ENCODE assay signal across 8 cellular contexts in the genomic region with DNA sequence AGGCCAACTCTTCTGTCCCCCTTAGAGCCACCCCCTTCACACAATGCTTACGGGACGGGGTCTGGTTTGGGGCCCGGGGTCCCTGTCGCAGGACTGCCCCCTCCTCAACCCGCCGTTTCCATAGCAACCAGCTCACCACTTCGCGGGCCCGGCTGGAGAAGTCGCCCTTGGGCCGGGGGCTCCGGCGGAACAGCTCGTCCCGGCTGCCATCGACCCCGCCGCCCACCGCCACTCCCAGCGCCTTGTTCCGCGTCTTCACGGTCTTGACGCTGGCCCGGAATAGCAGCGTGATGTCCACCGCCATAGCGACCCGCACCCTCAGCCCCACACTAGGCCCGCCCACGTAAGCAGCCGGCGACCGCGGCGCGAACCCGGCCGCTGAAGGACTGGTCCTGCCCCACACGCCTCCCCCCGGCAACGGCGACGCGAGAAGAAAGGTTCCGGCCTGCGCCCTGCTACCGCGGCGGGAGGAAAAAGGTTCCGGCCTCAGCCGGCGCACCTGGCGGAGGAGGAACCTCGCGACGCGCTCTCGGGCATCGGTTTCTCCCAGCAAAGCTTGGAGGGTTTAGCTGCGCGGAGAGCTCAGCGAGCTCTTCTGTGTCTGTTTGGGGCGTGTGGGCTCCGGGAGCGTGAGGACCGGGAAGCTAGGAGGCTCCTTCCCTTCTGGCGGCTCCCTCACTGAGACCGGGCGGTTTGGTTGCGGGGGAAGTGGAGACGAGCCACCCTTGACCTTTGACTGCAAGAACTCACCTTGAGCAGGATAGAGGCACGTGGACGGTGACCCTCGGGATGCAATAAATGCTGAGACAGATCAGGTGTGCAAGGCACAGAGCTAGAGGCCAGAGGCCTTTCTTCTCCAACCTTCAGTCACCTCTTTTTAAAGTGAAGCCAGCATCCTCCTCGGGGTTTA. TPM values are rescaled to one million over a fixed set of nuclear protein-coding genes. Genes with fewer than 3 reads are reported as not detected.
DNase-seq lines count a peak whose midpoint lies in the region; ATAC-seq and TF ChIP-seq lines count a peak whose summit lies in the region.

A gene (minus strand): TSS at position 388 of the 910 bp plus-strand sequence. CDS start 84 bp downstream, at position 304.

- H3K4me1 Mint-ChIP-seq in GM23338 (peaks cover 6% of the 10 kb centered on the region; the same call in 2 of the 3 replicates), nephron (peaks cover 43% of the 10 kb centered on the region)
- peaks cover 49% of the 10 kb centered on the region for H3K4me1 Mint-ChIP-seq in stimulated activated naive CD8-positive, alpha-beta T cell treated with anti-CD3 and anti-CD28 coated beads, Interleukin-15, amount 100 ng/mL, for 72 hours

- H3K27ac Mint-ChIP-seq in GM23338 (peak within 1 kb of the TSS; percentile 98), nephron (peak within 1 kb of the TSS; percentile 78 to 95 (median 92))
- peak within 1 kb of the TSS; percentile 92 to 98 for H3K27ac Mint-ChIP-seq in stimulated activated naive CD8-positive, alpha-beta T cell treated with anti-CD3 and anti-CD28 coated beads, Interleukin-15, amount 100 ng/mL, for 72 hours

- peaks cover 9% of the 10 kb centered on the region for H4K20me1 ChIP-seq in GM23338 (replicated peaks; ENCODE audit: insufficient read depth)

- H3K4me1 ChIP-seq in GM23338 (ENCODE audit: insufficient read depth), result peaks cover 15% of the 10 kb centered on the region
- H3K4me1 ChIP-seq in RWPE2 (ENCODE audit: insufficient read depth, poor library complexity, severe bottlenecking), result peaks cover 12% of the 10 kb centered on the region

- H3K27me3 Mint-ChIP-seq in GM23338 (ENCODE audit: insufficient read depth, low read depth, poor library complexity) (peaks cover 9% of the 10 kb centered on the region), nephron (ENCODE audit: low read depth) (no peaks in the 10 kb centered on the region)
- H3K27me3 Mint-ChIP-seq in stimulated activated naive CD8-positive, alpha-beta T cell treated with anti-CD3 and anti-CD28 coated beads, Interleukin-15, amount 100 ng/mL, for 72 hours, result no peaks in the 10 kb centered on the region

- peak within 1 kb of the TSS; percentile 98 for H2AFZ ChIP-seq in GM23338

- H3K4me3 ChIP-seq in GM23338 (peak within 1 kb of the TSS; percentile 98), RWPE2 (ENCODE audit: severe bottlenecking) (peak within 1 kb of the TSS; percentile 76), fibroblast of the aortic adventitia (ENCODE audit: low read depth, low read length) (peak within 1 kb of the TSS; percentile 97)

- peak within 1 kb of the TSS; percentile 96 for H3K27ac ChIP-seq in GM23338 (ENCODE audit: low read depth)
- H3K27ac ChIP-seq in RWPE2 (ENCODE audit: poor library complexity, severe bottlenecking), result peak within 1 kb of the TSS; percentile 21

- ATAC-seq in GM23338, result peak; percentile 92
- ATAC-seq in RWPE2 (ENCODE audit: low read depth), result peak; percentile 95
- ATAC-seq in stimulated activated naive CD8-positive, alpha-beta T cell treated with anti-CD3 and anti-CD28 coated beads, Interleukin-15, amount 100 ng/mL, for 72 hours, result peak; percentile 97

- H3K36me3 ChIP-seq in GM23338 (ENCODE audit: insufficient read depth), result peaks cover 9% of the 10 kb centered on the region; the same call in 1 of the 2 replicates
- H3K36me3 ChIP-seq in RWPE2 (ENCODE audit: low read depth), result peaks cover 13% of the 10 kb centered on the region

- H3K79me2 ChIP-seq in GM23338 (replicated peaks; ENCODE audit: insufficient read depth), result peaks cover 62% of the 10 kb centered on the region

- H3K36me3 Mint-ChIP-seq in GM23338 (ENCODE audit: low read depth) (peaks cover 12% of the 10 kb centered on the region), nephron (ENCODE audit: low read depth) (peaks cover 9% of the 10 kb centered on the region)

- H3K9me2 ChIP-seq in GM23338 (ENCODE audit: insufficient read depth), result no peaks in the 10 kb centered on the region

- no peaks in the 10 kb centered on the region for H3K9me3 ChIP-seq in RWPE2 (ENCODE audit: severe bottlenecking)

- DNase-seq in ELF-1 (ENCODE audit: low read depth, low spot score) (peak; percentile 94), GM23338 (ENCODE audit: low spot score) (peak; percentile 91), LHCN-M2 (ENCODE audit: low read depth) (peak; percentile 74), RWPE2 (ENCODE audit: low spot score) (peak; percentile 81), fibroblast of the aortic adventitia (ENCODE audit: low read depth) (peak; percentile 83)
- DNase-seq in activated effector memory CD4-positive, alpha-beta T cell treated with Interleukin-2 at 50 U/mL for 16 hours, result peak; percentile 85
- peak; percentile 91 for DNase-seq in stimulated activated naive CD8-positive, alpha-beta T cell treated with anti-CD3 and anti-CD28 coated beads, Interleukin-15, amount 100 ng/mL, for 72 hours

- H3K9me3 Mint-ChIP-seq in GM23338, result no peaks in the 10 kb centered on the region; the same call in 2 of the 3 replicates
- no peaks in the 10 kb centered on the region for H3K9me3 Mint-ChIP-seq in nephron
- H3K9me3 Mint-ChIP-seq in stimulated activated naive CD8-positive, alpha-beta T cell treated with anti-CD3 and anti-CD28 coated beads, Interleukin-15, amount 100 ng/mL, for 72 hours, result no peaks in the 10 kb centered on the region

- TF ChIP-seq CTCF in GM23338 (conservative IDR thresholded peaks at IDR 0.05; ENCODE audit: low read depth in 2 of 2) (no peak), RWPE2 (IDR thresholded peaks at IDR 0.05; ENCODE audit: poor library complexity, severe bottlenecking) (no peak), fibroblast of the aortic adventitia (IDR thresholded peaks at IDR 0.05; ENCODE audit: insufficient read depth, low read length) (no peak), nephron (IDR thresholded peaks at IDR 0.05; ENCODE audit: unreplicated experiment in 3 of 3) (no peak)

- no peaks in the 10 kb centered on the region for H3K27me3 ChIP-seq in GM23338 (ENCODE audit: insufficient read depth)
- H3K27me3 ChIP-seq in RWPE2 (ENCODE audit: insufficient read depth, poor library complexity, severe bottlenecking), result no peaks in the 10 kb centered on the region

- H3F3A ChIP-seq in GM23338 (replicated peaks; ENCODE audit: low read depth), result no peaks in the 10 kb centered on the region

- H3K4me3 Mint-ChIP-seq in GM23338 (peak within 1 kb of the TSS; percentile 95), nephron (peak within 1 kb of the TSS; percentile 96 to 98 (median 97))
- peak within 1 kb of the TSS; percentile 93 to 96 for H3K4me3 Mint-ChIP-seq in stimulated activated naive CD8-positive, alpha-beta T cell treated with anti-CD3 and anti-CD28 coated beads, Interleukin-15, amount 100 ng/mL, for 72 hours

- H3K4me2 ChIP-seq in GM23338, result peak within 1 kb of the TSS; percentile 98

TF ChIP-seq in GM23338, 12 proteins besides CTCF, POLR2A, EP300 and RAD21 (continues in another document):
- TF ChIP-seq NANOG (IDR thresholded peaks at IDR 0.05; ENCODE audit: borderline replicate concordance) (peak; percentile 28; the same call in 1 of the 2 replicates), ZNF114 (CRISPR knock-in tag; IDR thresholded peaks at IDR 0.05) (no peak), ZNF331 (CRISPR knock-in tag; IDR thresholded peaks at IDR 0.05; ENCODE audit: low read depth) (no peak), EZH2phosphoT487 (IDR thresholded peaks at IDR 0.05; ENCODE audit: unreplicated experiment) (no peak), JUNB (IDR thresholded peaks at IDR 0.05; ENCODE audit: unreplicated experiment) (no peak), STAT1 (IDR thresholded peaks at IDR 0.05; ENCODE audit: unreplicated experiment) (no peak)

RNA-seq across cellular contexts. Expression of the gene that starts here (rescaled TPM):
- 15.9 and 30.8 TPM in 2 replicates for total RNA-seq in GM23338 (2014; rRNA removed; shearing (Covaris generic))
- polyA plus RNA-seq in GM23338 (2016; fragmentation: Nextera tagmentation; extraction: Ambion mirVana), result 16.6 and 18.1 TPM in 2 replicates
- total RNA-seq in LHCN-M2 (2014; rRNA removed), result 22.7 and 29.2 TPM in 2 replicates
- polyA plus RNA-seq in LHCN-M2 (2012), result 17.5 TPM
- 25.6 and 32.2 TPM in 2 replicates for total RNA-seq in fibroblast of the aortic adventitia (ENCODE audit: low replicate concordance)

Comparison
In these comparisons a context has a peak if more than half of its experiments do, and no peak if none do; other contexts are left out.
1. Peak in every context shown above with its lines: DNase-seq, ATAC-seq, H3K4me3 ChIP-seq and H3K27ac ChIP-seq.